In the genomic region with DNA sequence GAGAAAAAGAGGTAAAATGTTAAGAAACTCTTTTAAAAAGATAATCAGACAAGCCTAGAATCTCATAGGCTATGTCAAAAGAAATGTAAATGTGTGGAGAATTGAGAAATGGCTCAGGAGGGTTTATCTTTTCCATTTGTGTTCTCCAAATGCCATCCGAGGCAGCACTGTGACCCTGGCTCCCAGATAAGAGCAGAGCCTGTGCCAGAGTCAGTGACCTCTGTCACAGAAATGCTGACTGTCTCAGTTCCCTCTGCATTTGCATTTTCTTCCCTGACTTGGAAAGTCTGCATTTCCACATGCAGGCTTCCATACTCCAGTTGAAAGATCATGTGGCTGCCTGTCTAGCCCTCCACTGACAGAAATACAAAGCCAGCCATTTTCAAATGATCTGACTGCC, we compare ENCODE assay signal across 33 cellular contexts. TPM values are rescaled to one million over a fixed set of nuclear protein-coding genes. Genes with fewer than 3 reads are reported as not detected.
"Had no signal": no experiment of that assay in that cellular context is flagged by ENCODE, and none has a peak within 500 bp of the region (broad histone marks: within the 10 kb centered on the region; RNA-seq: fewer than 3 reads in every experiment).

No MANE protein-coding gene starts in this region.

- H3K27ac ChIP-seq: brain microvascular endothelial cell, coronary artery, dorsolateral prefrontal cortex, esophagus muscularis mucosa, foreskin keratinocyte, gastrocnemius medialis, heart left ventricle, WERI-Rb-1 had no signal

- H3K9me3 ChIP-seq: esophagus muscularis mucosa, gastrocnemius medialis, heart left ventricle had no signal

- H3K4me3 ChIP-seq: coronary artery, dorsolateral prefrontal cortex, esophagus muscularis mucosa, gastrocnemius medialis, heart left ventricle had no signal

- H3K27me3 ChIP-seq: brain microvascular endothelial cell, esophagus muscularis mucosa, foreskin keratinocyte, gastrocnemius medialis had no signal

- H3K36me3 ChIP-seq: brain microvascular endothelial cell, esophagus muscularis mucosa, gastrocnemius medialis, heart left ventricle, WERI-Rb-1 had no signal

- ATAC-seq: activated CD4-positive, CD25-positive, alpha-beta regulatory T cell treated with anti-CD3 and anti-CD28 coated beads, Interleukin-2, amount 50 U/mL, for 24 hours; activated CD8-positive, alpha-beta T cell treated with anti-CD3 and anti-CD28 coated beads for 36 hours; activated naive CD4-positive, alpha-beta T cell treated with anti-CD3 and anti-CD28 coated beads, Interleukin-2, amount 50 U/mL, for 72 hours; activated T-cell treated with anti-CD3 and anti-CD28 coated beads, Interleukin-2, amount 50 U/mL, for 72 hours; foreskin keratinocyte; gastrocnemius medialis; heart left ventricle; T-helper 17 cell had no signal

- DNase-seq: activated B cell treated with CpG ODN at 0.5 μM for 24 hours; activated CD4-positive, alpha-beta T cell treated with anti-CD3 and anti-CD28 coated beads for 48 hours; activated CD4-positive, alpha-beta T cell treated with anti-CD3 and anti-CD28 coated beads, Interleukin-2, amount 50 U/mL, for 1 hour; activated CD4-positive, alpha-beta T cell treated with anti-CD3 and anti-CD28 coated beads, Interleukin-2, amount 50 U/mL, for 48 hours; activated CD8-positive, alpha-beta memory T cell treated with anti-CD3 and anti-CD28 coated beads for 24 hours; activated CD8-positive, alpha-beta T cell treated with anti-CD3 and anti-CD28 coated beads for 36 hours; activated gamma-delta T cell; activated naive CD4-positive, alpha-beta T cell; activated naive CD4-positive, alpha-beta T cell treated with anti-CD3 and anti-CD28 coated beads, Interleukin-2, amount 10 ng/mL, durations not matched to agents 7 days and 5 days; activated naive CD8-positive, alpha-beta T cell treated with anti-CD3 and anti-CD28 coated beads, Interleukin-2, amount 10 ng/mL, durations not matched to agents 7 days and 5 days; activated T-cell treated with anti-CD3 and anti-CD28 coated beads, Interleukin-2, amount 50 U/mL, for 72 hours; amniotic stem cell; anterior cingulate cortex; brain microvascular endothelial cell; dorsolateral prefrontal cortex; effector memory CD4-positive, alpha-beta T cell; endodermal cell; foreskin keratinocyte; gastrocnemius medialis; glutamatergic neuron; heart left ventricle; T-helper 1 cell; T-helper 17 cell; T1000; WERI-Rb-1 had no signal

- FAIRE-seq: astrocyte, bronchial epithelial cell had no signal

- H3K4me1 ChIP-seq: esophagus muscularis mucosa, foreskin keratinocyte, gastrocnemius medialis had no signal

RNA-seq across cellular contexts. Expression of a gene that starts 42.0 kb away (rescaled TPM):
- total RNA-seq: activated B cell treated with CpG ODN at 0.5 μM for 24 hours; activated CD8-positive, alpha-beta T cell treated with anti-CD3 and anti-CD28 coated beads for 36 hours; activated naive CD4-positive, alpha-beta T cell treated with anti-CD3 and anti-CD28 coated beads, Interleukin-2, amount 50 U/mL, for 72 hours; activated naive CD8-positive, alpha-beta T cell treated with anti-CD3 and anti-CD28 coated beads, Interleukin-2, amount 10 ng/mL, durations not matched to agents 7 days and 5 days; activated T-cell treated with anti-CD3 and anti-CD28 coated beads, Interleukin-2, amount 50 U/mL, for 72 hours; bronchial epithelial cell; cardiac septum; epithelial cell of proximal tubule; foreskin keratinocyte; gastrocnemius medialis; T-helper 17 cell had no signal
- polyA plus RNA-seq: foreskin keratinocyte had no signal
